In genomic region chr12:108846320-108846719, GRCh38 we compare ENCODE assay signal across 11 cellular contexts. TPM values are rescaled to one million over a fixed set of nuclear protein-coding genes. Genes with fewer than 3 reads are reported as not detected.
DNase-seq lines count a peak whose midpoint lies in the region; ATAC-seq and TF ChIP-seq lines count a peak whose summit lies in the region.
"Had no signal": no experiment of that assay in that cellular context is flagged by ENCODE, and none has a peak within 500 bp of the region (broad histone marks: within the 10 kb centered on the region; RNA-seq: fewer than 3 reads in every experiment).

No MANE protein-coding gene starts in this region.

- no peak overlapping the region for H3K4me3 Mint-ChIP-seq in HFFc6

- H3K9me3 ChIP-seq in left ventricle myocardium inferior (replicated peaks) (no peaks in the 10 kb centered on the region), skeletal muscle satellite cell (replicated peaks; ENCODE audit: low read length) (no peaks in the 10 kb centered on the region)

- peaks cover 34% of the 10 kb centered on the region for H3K36me3 ChIP-seq in left ventricle myocardium inferior
- peaks cover 70% of the 10 kb centered on the region for H3K36me3 ChIP-seq in skeletal muscle satellite cell (ENCODE audit: insufficient read depth, low read length)

- H3K4me1 ChIP-seq in left ventricle myocardium inferior (peaks cover 98% of the 10 kb centered on the region), skeletal muscle satellite cell (ENCODE audit: control insufficient read depth, insufficient read depth, low read length) (peaks cover 34% of the 10 kb centered on the region)

- H3K4me3 ChIP-seq in left ventricle myocardium inferior (peak overlapping the region; percentile 22), skeletal muscle satellite cell (ENCODE audit: low read length) (no peak overlapping the region), lower leg skin (ENCODE audit: low read depth, poor library complexity, severe bottlenecking) (no peak overlapping the region)

- peaks cover 64% of the 10 kb centered on the region for H3K4me1 Mint-ChIP-seq in HFFc6 (ENCODE audit: low read depth)

- peak overlapping the region; percentile 11 for H3K4me2 ChIP-seq in skeletal muscle satellite cell (ENCODE audit: low read length)
- H3K4me2 ChIP-seq: KMS-11 had no signal

- peak overlapping the region; percentile 56 for H3K27ac Mint-ChIP-seq in HFFc6

- intact Hi-C loops in left ventricle myocardium inferior (cut with micrococcal nuclease) (no loop called here), lower leg skin (cut with DNase I; ENCODE audit: low total_unique reads) (no loop called here)

- H3K27ac ChIP-seq in left ventricle myocardium inferior (replicated peaks): peak overlapping the region; percentile 70
- H3K27ac ChIP-seq: KMS-11 had no signal

- no peak for DNase-seq in HFFc6
- DNase-seq in left ventricle myocardium inferior: peak; percentile 72
- DNase-seq in lower leg skin (ENCODE audit: low spot score in 2 of 2): no peak
- no peak for DNase-seq in HuH-7.5 (ENCODE audit: low spot score)
- no peak for DNase-seq in stimulated activated CD4-positive, alpha-beta T cell treated with anti-CD3 and anti-CD28 coated beads, Interleukin-4, amount 100 ng/mL, for 4 hours
- DNase-seq: GDM1 had no signal

- ATAC-seq in SK-N-SH treated with all-trans-retinoic acid at 6 μM for 48 hours (peak; percentile 46), GM19467 (IDR thresholded peaks at IDR 0.05; ENCODE audit: unreplicated experiment) (no peak)

- peaks cover 66% of the 10 kb centered on the region for H3K36me3 Mint-ChIP-seq in HFFc6 (ENCODE audit: low read depth)

- TF ChIP-seq CTCF in HFFc6 (IDR thresholded peaks at IDR 0.05) (no peak), left ventricle myocardium inferior (IDR thresholded peaks at IDR 0.05; ENCODE audit: borderline replicate concordance) (no peak), lower leg skin (IDR thresholded peaks at IDR 0.05) (no peak)

- peaks cover 5% of the 10 kb centered on the region; the same call in 1 of the 2 replicates for H3K27me3 Mint-ChIP-seq in HFFc6 (ENCODE audit: insufficient read depth)

- no peaks in the 10 kb centered on the region for H3K27me3 ChIP-seq in left ventricle myocardium inferior (ENCODE audit: low read depth)
- H3K27me3 ChIP-seq in skeletal muscle satellite cell (ENCODE audit: control insufficient read depth, insufficient read depth, low read length): no peaks in the 10 kb centered on the region

- no peaks in the 10 kb centered on the region for H3K9me3 Mint-ChIP-seq in HFFc6

- H3K9ac ChIP-seq in skeletal muscle satellite cell (ENCODE audit: low read depth, low read length): peak overlapping the region; percentile 46
- H3K9ac ChIP-seq: KMS-11 had no signal

- TF ChIP-seq POLR2A in lower leg skin (IDR thresholded peaks at IDR 0.05): no peak

- 21 to 41% methylated on average over 6 of the region's 6 CpGs for WGBS in lower leg skin, 2 donors

TF ChIP-seq in SK-N-SH treated with all-trans-retinoic acid at 6 μM for 48 hours, 23 proteins besides CTCF, POLR2A, EP300 and RAD21:
- peak; percentile 36 for TF ChIP-seq ISL1 (CRISPR knock-in tag; IDR thresholded peaks at IDR 0.05)
- TF ChIP-seq GLIS3 (CRISPR knock-in tag; IDR thresholded peaks at IDR 0.05): no peak
- no peak for TF ChIP-seq BACH2 (CRISPR knock-in tag; IDR thresholded peaks at IDR 0.05; ENCODE audit: borderline replicate concordance)
- TF ChIP-seq TOX (CRISPR knock-in tag; IDR thresholded peaks at IDR 0.05; ENCODE audit: borderline replicate concordance): no peak
- peak; percentile 63 for TF ChIP-seq TCF4 (CRISPR knock-in tag; IDR thresholded peaks at IDR 0.05; ENCODE audit: borderline replicate concordance)
- peak; percentile 41; the same call in 1 of the 2 replicates for TF ChIP-seq TSHZ2 (CRISPR knock-in tag; IDR thresholded peaks at IDR 0.05)
- TF ChIP-seq, protein P1, sequence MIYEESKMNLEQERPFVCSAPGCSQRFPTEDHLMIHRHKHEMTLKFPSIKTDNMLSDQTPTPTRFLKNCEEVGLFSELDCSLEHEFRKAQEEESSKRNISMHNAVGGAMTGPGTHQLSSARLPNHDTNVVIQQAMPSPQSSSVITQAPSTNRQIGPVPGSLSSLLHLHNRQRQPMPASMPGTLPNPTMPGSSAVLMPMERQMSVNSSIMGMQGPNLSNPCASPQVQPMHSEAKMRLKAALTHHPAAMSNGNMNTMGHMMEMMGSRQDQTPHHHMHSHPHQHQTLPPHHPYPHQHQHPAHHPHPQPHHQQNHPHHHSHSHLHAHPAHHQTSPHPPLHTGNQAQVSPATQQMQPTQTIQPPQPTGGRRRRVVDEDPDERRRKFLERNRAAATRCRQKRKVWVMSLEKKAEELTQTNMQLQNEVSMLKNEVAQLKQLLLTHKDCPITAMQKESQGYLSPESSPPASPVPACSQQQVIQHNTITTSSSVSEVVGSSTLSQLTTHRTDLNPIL (CRISPR knock-in tag; IDR thresholded peaks at IDR 0.05; ENCODE audit: low read depth): no peak
- TF ChIP-seq PPARA (CRISPR knock-in tag; IDR thresholded peaks at IDR 0.05; ENCODE audit: borderline replicate concordance): no peak
- TF ChIP-seq ZFP3 (CRISPR knock-in tag; IDR thresholded peaks at IDR 0.05): peak; percentile 70; the same call in 1 of the 2 replicates
- 0 out of 2 replicates have a peak, but pooled peaks have one; percentile 46 for TF ChIP-seq SNAI2 (CRISPR knock-in tag; IDR thresholded peaks at IDR 0.05)
TF ChIP-seq in SK-N-SH treated with all-trans-retinoic acid at 6 μM for 48 hours: peak in this region for 5.

RNA-seq across cellular contexts. Expression of gene SSH1, which starts 11.1 kb away (rescaled TPM):
- 10 to 100 TPM; 75.8 to 96.2 (median 79.1) TPM for total RNA-seq in HFFc6 (2021; fragmentation: NEBNext Ultra II Directional; extraction: Animal tissue kit (Norgen Biotek cat#: 25700))
- total RNA-seq in left ventricle myocardium inferior (30.1 TPM), lower leg skin (10 to 100 TPM in 3 of 4 donors, 1 to 10 TPM in 1; 7.3 to 15.1 (median 13.1) TPM)
- 9.1 and 12.2 TPM in 2 replicates for total RNA-seq in skeletal muscle satellite cell (2012; rRNA removed)

RNA-seq across cellular contexts. Expression of gene DAO, which starts 33.6 kb away (rescaled TPM):
- total RNA-seq in HFFc6 (2021; fragmentation: NEBNext Ultra II Directional; extraction: Animal tissue kit (Norgen Biotek cat#: 25700)): not detected
- total RNA-seq in left ventricle myocardium inferior (not detected), lower leg skin (not detected)
- total RNA-seq in skeletal muscle satellite cell (2012; rRNA removed): not detected in 2 replicates
- total RNA-seq: pulmonary artery endothelial cell had no signal
